ENCODE assay signal across 15 cellular contexts in the genomic region with DNA sequence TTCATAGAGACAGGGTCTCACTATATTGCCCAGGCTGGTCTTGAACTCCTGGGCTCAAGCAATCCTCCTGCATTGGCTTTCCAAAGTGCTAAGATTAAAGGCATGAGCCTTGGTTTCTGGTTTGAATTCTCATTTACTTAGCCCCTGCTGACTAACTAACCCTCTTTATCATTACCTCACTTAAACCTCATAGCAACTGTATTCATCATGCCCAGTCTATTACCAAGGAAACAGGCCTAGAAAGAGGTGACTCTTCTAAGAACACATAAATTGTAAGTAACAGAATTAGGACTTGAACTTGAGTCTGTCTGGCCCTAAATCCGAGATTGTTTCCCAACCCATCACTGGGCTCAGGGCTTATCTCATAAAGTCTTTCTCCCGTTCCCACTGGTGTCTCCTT. TPM values are rescaled to one million over a fixed set of nuclear protein-coding genes. Genes with fewer than 3 reads are reported as not detected.
DNase-seq lines count a peak whose midpoint lies in the region; ATAC-seq and TF ChIP-seq lines count a peak whose summit lies in the region.
"Had no signal": no experiment of that assay in that cellular context is flagged by ENCODE, and none has a peak within 500 bp of the region (broad histone marks: within the 10 kb centered on the region; RNA-seq: fewer than 3 reads in every experiment).

No MANE protein-coding gene starts in this region.

- CTCF ChIA-PET in activated CD4-positive, alpha-beta T cell treated with anti-CD3 and anti-CD28 coated beads for 36 hours (lab: Charles Lee): no interaction called here
- CTCF ChIA-PET in PC-3 (lab: Charles Lee): no interaction called here
- CTCF ChIA-PET in A673 (lab: Charles Lee): no interaction called here

- no TSS peak for BruUV-seq in PC-3 (replicated peaks; lab: Mats Ljungman, UMichigan)
- no TSS peak for BruUV-seq in A673 (replicated peaks; lab: Mats Ljungman, UMichigan)

- peaks cover 14% of the 10 kb centered on the region for H3F3A ChIP-seq in PC-3 (ENCODE audit: low read length, unreplicated experiment)
- peaks cover 25% of the 10 kb centered on the region for H3F3A ChIP-seq in neural progenitor cell (ENCODE audit: low read depth)

- no peaks in the 10 kb centered on the region for H3K27me3 Mint-ChIP-seq in activated CD4-positive, alpha-beta T cell treated with anti-CD3 and anti-CD28 coated beads for 36 hours
- peaks cover 4% of the 10 kb centered on the region for H3K27me3 Mint-ChIP-seq in neural progenitor cell (ENCODE audit: insufficient read depth, low read depth)

- H3K27me3 ChIP-seq in PC-3 (ENCODE audit: low read length) (no peaks in the 10 kb centered on the region), neural progenitor cell (no peaks in the 10 kb centered on the region), A673 (replicated peaks; ENCODE audit: insufficient read depth, low read depth, low read length, poor library complexity) (no peaks in the 10 kb centered on the region), right atrium auricular region (no peaks in the 10 kb centered on the region)
- H3K27me3 ChIP-seq: body of pancreas had no signal

- H3K36me3 Mint-ChIP-seq in activated CD4-positive, alpha-beta T cell treated with anti-CD3 and anti-CD28 coated beads for 36 hours (ENCODE audit: low read depth): peaks cover 20% of the 10 kb centered on the region
- H3K36me3 Mint-ChIP-seq in neural progenitor cell: peaks cover 6% of the 10 kb centered on the region

- H3K4me3 ChIP-seq in PC-3 (ENCODE audit: low read length) (no peak overlapping the region), cardiac fibroblast (replicated peaks in 1 of 2; ENCODE audit: low read depth in 2 of 2, low read length in 2 of 2) (no peak overlapping the region), neural progenitor cell (no peak overlapping the region), A673 (ENCODE audit: low read depth, low read length, poor library complexity, severe bottlenecking) (no peak overlapping the region), right atrium auricular region (no peak overlapping the region)
- H3K4me3 ChIP-seq: body of pancreas had no signal

- TF ChIP-seq CTCF in PC-3 (conservative IDR thresholded peaks at IDR 0.05; ENCODE audit: low read depth, low read length) (no peak), cardiac fibroblast (IDR thresholded peaks at IDR 0.05; ENCODE audit: low read depth, low read length) (no peak), neural progenitor cell (IDR thresholded peaks at IDR 0.05) (no peak), A673 (conservative IDR thresholded peaks at IDR 0.05; ENCODE audit: low read depth, low read length) (no peak), right atrium auricular region (IDR thresholded peaks at IDR 0.05) (no peak)

- no peak for ATAC-seq in activated CD4-positive, alpha-beta T cell treated with anti-CD3 and anti-CD28 coated beads for 36 hours
- no peak for ATAC-seq in PC-3
- ATAC-seq: body of pancreas had no signal

- H3K4me2 ChIP-seq in PC-3 (ENCODE audit: low read length) (0 out of 2 replicates have a peak overlapping the region, but pooled peaks have one; percentile 45), neural progenitor cell (no peak overlapping the region)

- H3K27ac ChIP-seq in PC-3 (ENCODE audit: low read length) (peak overlapping the region; percentile 83), neural progenitor cell (no peak overlapping the region), A673 (ENCODE audit: low read depth, low read length, poor library complexity, severe bottlenecking) (no peak overlapping the region), right atrium auricular region (no peak overlapping the region)
- H3K27ac ChIP-seq: body of pancreas had no signal

- no peaks in the 10 kb centered on the region for H3K9me3 Mint-ChIP-seq in activated CD4-positive, alpha-beta T cell treated with anti-CD3 and anti-CD28 coated beads for 36 hours (ENCODE audit: low read depth)
- H3K9me3 Mint-ChIP-seq in neural progenitor cell: no peaks in the 10 kb centered on the region

- no peaks in the 10 kb centered on the region for H3K9me3 ChIP-seq in PC-3 (ENCODE audit: low read length)
- H3K9me3 ChIP-seq in neural progenitor cell (ENCODE audit: low read depth): no peaks in the 10 kb centered on the region
- H3K9me3 ChIP-seq in A673 (ENCODE audit: low read depth, low read length, poor library complexity, severe bottlenecking): no peaks in the 10 kb centered on the region
- no peaks in the 10 kb centered on the region for H3K9me3 ChIP-seq in right atrium auricular region
- H3K9me3 ChIP-seq: body of pancreas had no signal

- intact Hi-C loops in activated CD4-positive, alpha-beta T cell treated with anti-CD3 and anti-CD28 coated beads for 36 hours (cut with DNase I, micrococcal nuclease): loop anchor here in 1 of 2 experiments (2.0 to 10.0 kb wide), 6 partner anchors 177 to 1265 kb away; partner anchors contain the start of genes ATP6V0B, BTBD19, DPH2 and DYNLT4
- intact Hi-C loops in PC-3 (cut with micrococcal nuclease): no loop called here
- intact Hi-C loops in A673 (cut with micrococcal nuclease; ENCODE audit: unreplicated experiment): no loop called here

- H3K36me3 ChIP-seq in PC-3 (ENCODE audit: low read depth, low read length): peaks cover 8% of the 10 kb centered on the region; the same call in 1 of the 2 replicates
- no peaks in the 10 kb centered on the region for H3K36me3 ChIP-seq in neural progenitor cell
- peaks cover 9% of the 10 kb centered on the region for H3K36me3 ChIP-seq in A673 (ENCODE audit: insufficient read depth, low read length, poor library complexity, severe bottlenecking)
- H3K36me3 ChIP-seq in right atrium auricular region: peaks cover 18% of the 10 kb centered on the region

- H3K4me1 ChIP-seq in PC-3 (ENCODE audit: insufficient read depth, low read length): peaks cover 42% of the 10 kb centered on the region
- peaks cover 21% of the 10 kb centered on the region for H3K4me1 ChIP-seq in neural progenitor cell
- peaks cover 10% of the 10 kb centered on the region for H3K4me1 ChIP-seq in A673 (ENCODE audit: insufficient read depth, low read length, poor library complexity, severe bottlenecking)
- peaks cover 0 to 25% of the 10 kb centered on the region in 2 donors for H3K4me1 ChIP-seq in right atrium auricular region

- peak overlapping the region; percentile 86 for H3K4me3 Mint-ChIP-seq in activated CD4-positive, alpha-beta T cell treated with anti-CD3 and anti-CD28 coated beads for 36 hours
- H3K4me3 Mint-ChIP-seq in neural progenitor cell: peak overlapping the region; percentile 91

- no peak overlapping the region for H3K9ac ChIP-seq in PC-3 (ENCODE audit: low read length)
- H3K9ac ChIP-seq in neural progenitor cell: no peak overlapping the region

- no peaks in the 10 kb centered on the region for H4K20me1 ChIP-seq in PC-3 (ENCODE audit: low read length)
- peaks cover 26% of the 10 kb centered on the region for H4K20me1 ChIP-seq in neural progenitor cell (ENCODE audit: low read depth)

- no peak for DNase-seq in activated CD4-positive, alpha-beta T cell treated with anti-CD3 and anti-CD28 coated beads for 36 hours
- DNase-seq in activated CD4-positive, alpha-beta T cell treated with anti-CD3 and anti-CD28 coated beads for 48 hours: no peak
- DNase-seq in PC-3 (no peak), cardiac fibroblast (ENCODE audit: low read depth in 2 of 2) (peak; percentile 9 to 67), neural progenitor cell (ENCODE audit: low spot score) (no peak), SW 1271 (lab: John Stamatoyannopoulos, UW) (no peak), A673 (ENCODE audit: low spot score) (no peak), right atrium auricular region (ENCODE audit: low spot score) (no peak)
- DNase-seq: ACHN, body of pancreas, GDM1, NCI-H1417, NCI-H774, trophoblast cell had no signal

- POLR2A ChIA-PET in activated CD4-positive, alpha-beta T cell treated with anti-CD3 and anti-CD28 coated beads for 36 hours (lab: Charles Lee): no interaction called here
- POLR2A ChIA-PET in PC-3 (lab: Charles Lee; ENCODE audit: unreplicated experiment): interaction anchor here (0.9 kb wide), 1 partner anchor 12 kb away, joined by 3 read pairs; no protein-coding TSS in a partner anchor
- POLR2A ChIA-PET in A673 (lab: Charles Lee; ENCODE audit: low non-redundant PET): no interaction called here

- peaks cover 22% of the 10 kb centered on the region for H3K79me2 ChIP-seq in PC-3 (ENCODE audit: low read length)
- H3K79me2 ChIP-seq in neural progenitor cell (ENCODE audit: low read depth): peaks cover 27% of the 10 kb centered on the region

- peaks cover 34% of the 10 kb centered on the region for H3K4me1 Mint-ChIP-seq in activated CD4-positive, alpha-beta T cell treated with anti-CD3 and anti-CD28 coated beads for 36 hours
- peaks cover 40% of the 10 kb centered on the region for H3K4me1 Mint-ChIP-seq in neural progenitor cell

- H2AFZ ChIP-seq in PC-3 (ENCODE audit: low read length) (no peak overlapping the region), neural progenitor cell (replicated peaks) (no peak overlapping the region)

- H3K27ac Mint-ChIP-seq in activated CD4-positive, alpha-beta T cell treated with anti-CD3 and anti-CD28 coated beads for 36 hours: peak overlapping the region; percentile 97
- H3K27ac Mint-ChIP-seq in neural progenitor cell: no peak overlapping the region

- no peaks in the 10 kb centered on the region for H3K9me2 ChIP-seq in PC-3 (replicated peaks; ENCODE audit: low read length)

RNA-seq across cellular contexts. Expression of gene TMEM53, which starts 44.2 kb away (rescaled TPM):
- 1 to 10 TPM; 4.3 to 5.5 TPM for total RNA-seq in activated CD4-positive, alpha-beta T cell treated with anti-CD3 and anti-CD28 coated beads for 36 hours
- total RNA-seq in PC-3 (2014; rRNA removed) (9.3 and 12.0 TPM in 2 replicates), neural progenitor cell (ENCODE audit: low replicate concordance) (5.0 and 6.7 TPM in 2 replicates), A673 (2021) (3.3 and 5.6 TPM in 2 replicates), right atrium auricular region (10 to 100 TPM in 1 of 2 donors, 1 to 10 TPM in 1; 8.3 to 13.1 TPM)

RNA-seq across cellular contexts. Expression of gene ARMH1, which starts 44.4 kb away (rescaled TPM):
- total RNA-seq in activated CD4-positive, alpha-beta T cell treated with anti-CD3 and anti-CD28 coated beads for 36 hours: 10 to 100 TPM; 67.3 to 75.1 TPM
- total RNA-seq in PC-3 (2014; rRNA removed) (0.15 TPM in 1 of 2 replicates, not detected in the other), neural progenitor cell (ENCODE audit: low replicate concordance) (3.6 and 11.4 TPM in 2 replicates), A673 (2021) (0.26 and 0.87 TPM in 2 replicates), right atrium auricular region (1 to 10 TPM in 1 of 2 donors, under 1 TPM in 1; 0.19 to 5.2 TPM)
- total RNA-seq: H4 had no signal

Comparison
In these comparisons a context has a peak if more than half of its experiments do, and no peak if none do; other contexts are left out.
1. DNase-seq: peak in cardiac fibroblast (2 of 2); none in activated CD4-positive, alpha-beta T cell treated with anti-CD3 and anti-CD28 coated beads for 36 hours (single experiment), activated CD4-positive, alpha-beta T cell treated with anti-CD3 and anti-CD28 coated beads for 48 hours (single experiment), PC-3 (single experiment), neural progenitor cell (single experiment), SW 1271 (0 of 2), A673 (single experiment) and right atrium auricular region (single experiment).